17 cellular contexts compared by ENCODE assay signal in the genomic region with DNA sequence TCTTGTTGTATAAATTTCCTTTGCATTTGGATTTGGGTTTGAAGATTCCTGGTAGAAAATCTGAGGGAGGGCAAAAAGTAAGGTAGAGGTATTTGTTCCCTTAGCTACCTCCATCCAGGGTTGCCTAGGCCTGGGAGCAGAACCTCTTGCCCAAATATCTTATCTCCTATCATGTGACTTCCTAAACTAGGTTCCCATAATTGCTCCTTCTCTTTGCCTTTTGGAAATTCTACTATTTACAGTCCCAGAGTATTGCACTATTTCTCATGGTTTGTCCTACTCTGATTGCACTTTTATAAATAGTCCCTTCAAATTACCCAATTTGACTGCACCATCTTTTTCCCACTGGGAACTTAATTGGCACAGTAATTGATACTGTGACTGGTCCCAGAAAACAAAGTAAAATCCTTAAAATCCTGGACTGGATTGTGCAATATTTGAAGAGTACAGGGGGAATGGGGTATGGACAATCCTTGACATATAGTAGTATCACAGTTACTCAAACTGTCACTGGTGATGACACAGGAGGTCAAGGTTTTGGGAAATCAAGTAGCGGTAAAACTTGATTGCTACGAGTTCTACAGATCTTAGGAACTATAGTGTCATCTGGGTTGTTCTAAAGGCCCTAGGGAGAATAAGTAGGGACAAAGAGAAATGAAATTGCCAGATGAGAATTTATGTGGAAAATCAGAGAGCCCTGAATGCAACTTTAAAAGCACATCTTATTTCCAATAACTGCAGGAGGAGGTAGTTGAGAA.
"Had no signal": no experiment of that assay in that cellular context is flagged by ENCODE, and none has a peak within 500 bp of the region (broad histone marks: within the 10 kb centered on the region; RNA-seq: fewer than 3 reads in every experiment).

No MANE protein-coding gene starts in this region.

- H3K27ac Mint-ChIP-seq: activated CD8-positive, alpha-beta T cell treated with anti-CD3 and anti-CD28 coated beads for 36 hours; activated naive CD4-positive, alpha-beta T cell treated with anti-CD3 and anti-CD28 coated beads, Interleukin-2, amount 50 U/mL, for 72 hours; naive B cell; WTC11 had no signal

- ATAC-seq: activated CD8-positive, alpha-beta T cell treated with anti-CD3 and anti-CD28 coated beads for 36 hours; activated naive CD4-positive, alpha-beta T cell treated with anti-CD3 and anti-CD28 coated beads, Interleukin-2, amount 50 U/mL, for 72 hours; activated T-cell treated with anti-CD3 and anti-CD28 coated beads, Interleukin-2, amount 50 U/mL, for 4 hours; body of pancreas; heart right ventricle; left colon; pancreas; WTC11 had no signal

- H3K36me3 Mint-ChIP-seq: activated naive CD4-positive, alpha-beta T cell treated with anti-CD3 and anti-CD28 coated beads, Interleukin-2, amount 50 U/mL, for 72 hours; WTC11 had no signal

- H3K36me3 ChIP-seq: heart right ventricle, pancreas, transverse colon, vagina had no signal

- DNase-seq: activated CD4-positive, alpha-beta T cell treated with anti-CD3 and anti-CD28 coated beads for 4 hours; activated CD8-positive, alpha-beta T cell treated with anti-CD3 and anti-CD28 coated beads for 36 hours; activated gamma-delta T cell; activated T-cell treated with anti-CD3 and anti-CD28 coated beads, Interleukin-2, amount 50 U/mL, for 4 hours; body of pancreas; heart right ventricle; left colon; naive B cell; pancreas; stimulated activated CD4-positive, alpha-beta T cell treated with anti-CD3 and anti-CD28 coated beads, Interleukin-4, amount 100 ng/mL, for 1 hour; stimulated activated naive CD4-positive, alpha-beta T cell; transverse colon had no signal

- H3K9me3 ChIP-seq: body of pancreas, pancreas, transverse colon, vagina had no signal

- H3K4me3 Mint-ChIP-seq: activated CD8-positive, alpha-beta T cell treated with anti-CD3 and anti-CD28 coated beads for 36 hours; activated T-cell treated with anti-CD3 and anti-CD28 coated beads, Interleukin-2, amount 50 U/mL, for 4 hours; central memory CD8-positive, alpha-beta T cell; naive B cell; WTC11 had no signal

- H3K27ac ChIP-seq: body of pancreas, coronary artery, heart right ventricle, pancreas, transverse colon, vagina had no signal

- H3K4me3 ChIP-seq: body of pancreas, coronary artery, heart right ventricle, pancreas, transverse colon, vagina had no signal

- H3K4me1 ChIP-seq: body of pancreas, heart right ventricle, pancreas, transverse colon, vagina had no signal

- H3K9me3 Mint-ChIP-seq: activated naive CD4-positive, alpha-beta T cell treated with anti-CD3 and anti-CD28 coated beads, Interleukin-2, amount 50 U/mL, for 72 hours; central memory CD8-positive, alpha-beta T cell had no signal

- H3K27me3 ChIP-seq: body of pancreas, vagina had no signal

- H3K4me1 Mint-ChIP-seq: central memory CD8-positive, alpha-beta T cell; naive B cell had no signal
